Comparison of ENCODE assay signal across 24 cellular contexts in genomic region chr6:119262612-119263011, GRCh38.
A peak's percentile ranks its signal among the peaks of the same experiment; 100 is the strongest.
DNase-seq lines count a peak whose midpoint lies in the region; ATAC-seq, FAIRE-seq and TF ChIP-seq lines count a peak whose summit lies in the region.
"Had no signal": no experiment of that assay in that cellular context is flagged by ENCODE, and none has a peak within 500 bp of the region (broad histone marks: within the 10 kb centered on the region; RNA-seq: fewer than 3 reads in every experiment).

No MANE protein-coding gene starts in this region.

- H3K4me3 Mint-ChIP-seq in activated T-helper 1 cell treated with anti-CD3 and anti-CD28 coated beads, Interleukin-12 subunit alpha, Interleukin-12 subunit beta, Interleukin-2, Interleukin-4 antibody, amounts not matched to agents 30 ng/mL and 10 ng/mL and 1 ng/mL, durations not matched to agents 14 hours and 24 hours and 36 hours: no peak overlapping the region
- H3K4me3 Mint-ChIP-seq: CD14-positive monocyte; CD4-positive, alpha-beta T cell; CD8-positive, alpha-beta memory T cell had no signal

- H3K4me2 ChIP-seq in HepG2 (ENCODE audit: low read depth, low read length) (no peak overlapping the region), K562 (ENCODE audit: insufficient read depth, low read length) (no peak overlapping the region)
- H3K4me2 ChIP-seq: A549; BLaER1 treated with 17β-estradiol and CSF1 and Interleukin-3, amounts not matched to agents 10 nM and 100 nM had no signal

- H3K9me3 ChIP-seq in HepG2 (ENCODE audit: low read length): no peaks in the 10 kb centered on the region
- H3K9me3 ChIP-seq in right lobe of liver: no peaks in the 10 kb centered on the region
- no peaks in the 10 kb centered on the region for H3K9me3 ChIP-seq in K562 (replicated peaks; ENCODE audit: control insufficient read depth, insufficient read depth, low read depth, low read length)
- H3K9me3 ChIP-seq: A549, BE2C, HAP-1 had no signal

- POLR2A ChIA-PET in HepG2 (lab: Yijun Ruan, JAX) (interaction anchor here (1.4 to 2.2 kb wide), 3 partner anchors 85 to 133 kb away, joined by 3 to 24 read pairs (median 7); no protein-coding TSS in a partner anchor), K562 (lab: Yijun Ruan, JAX) (interaction anchor here (1.3 kb wide), 1 partner anchor 49 kb away, joined by 3 read pairs; no protein-coding TSS in a partner anchor)

- BruUV-seq in HepG2 (replicated peaks; lab: Mats Ljungman, UMichigan): no TSS peak
- BruUV-seq in K562 (replicated peaks; lab: Mats Ljungman, UMichigan): no TSS peak

- H3K36me3 ChIP-seq in HepG2 (replicated peaks in 1 of 2; ENCODE audit: control insufficient read depth in 1 of 2, insufficient read depth in 2 of 2, low read length in 2 of 2) (peaks cover 3 to 23% of the 10 kb centered on the region in 2 experiments), right lobe of liver (no peaks in the 10 kb centered on the region), K562 (ENCODE audit: control insufficient read depth, insufficient read depth, low read length) (peaks cover 32% of the 10 kb centered on the region; the same call in 2 of the 3 replicates)
- H3K36me3 ChIP-seq: BLaER1 treated with 17β-estradiol and CSF1 and Interleukin-3, amounts not matched to agents 10 nM and 100 nM; HAP-1 had no signal

- TF ChIP-seq POLR2A in HepG2 (IDR thresholded peaks at IDR 0.05; ENCODE audit: insufficient read depth in 1 of 2, low read depth in 2 of 2, low read length in 2 of 2) (no peak), right lobe of liver (IDR thresholded peaks at IDR 0.05) (no peak), K562 (conservative IDR thresholded peaks at IDR 0.05) (no peak)

- 0 out of 2 replicates have a peak, but pooled peaks cover 4% of the 10 kb centered on the region for H4K20me1 ChIP-seq in HepG2 (ENCODE audit: insufficient read depth, low read length)
- no peaks in the 10 kb centered on the region for H4K20me1 ChIP-seq in K562 (replicated peaks; ENCODE audit: control insufficient read depth, insufficient read depth, low read length)

- DNase-seq in HepG2 (ENCODE audit: low spot score) (no peak), right lobe of liver (no peak), K562 (ENCODE audit: extremely low read depth in 1 of 4, low spot score in 3 of 4) (no peak), NAMALWA (ENCODE audit: low spot score) (no peak), GM13977 (ENCODE audit: low spot score) (no peak)
- no peak for DNase-seq in activated T-helper 1 cell treated with anti-CD3 and anti-CD28 coated beads, Interleukin-12 subunit alpha, Interleukin-12 subunit beta, Interleukin-2, Interleukin-4 antibody, amounts not matched to agents 30 ng/mL and 10 ng/mL and 1 ng/mL, durations not matched to agents 14 hours and 24 hours and 36 hours (ENCODE audit: low spot score)
- DNase-seq in activated CD8-positive, alpha-beta memory T cell treated with anti-CD3 and anti-CD28 coated beads for 24 hours: no peak
- DNase-seq: 8988T; ACHN; AML-193; BE2C; CD4-positive, alpha-beta T cell; CD8-positive, alpha-beta memory T cell; DMS79; EL; GDM1; GOT3 had no signal

- peaks cover 33% of the 10 kb centered on the region for H3K36me3 Mint-ChIP-seq in activated T-helper 1 cell treated with anti-CD3 and anti-CD28 coated beads, Interleukin-12 subunit alpha, Interleukin-12 subunit beta, Interleukin-2, Interleukin-4 antibody, amounts not matched to agents 30 ng/mL and 10 ng/mL and 1 ng/mL, durations not matched to agents 14 hours and 24 hours and 36 hours (ENCODE audit: low read depth)

- H3K9me3 Mint-ChIP-seq in activated T-helper 1 cell treated with anti-CD3 and anti-CD28 coated beads, Interleukin-12 subunit alpha, Interleukin-12 subunit beta, Interleukin-2, Interleukin-4 antibody, amounts not matched to agents 30 ng/mL and 10 ng/mL and 1 ng/mL, durations not matched to agents 14 hours and 24 hours and 36 hours: peaks cover 10% of the 10 kb centered on the region

- WGBS in HepG2 (ENCODE audit: low lambda C conversion rate): 44% methylated on average over 2 of the region's 2 CpGs
- WGBS in right lobe of liver (ENCODE audit: insufficient coverage, low coverage, low lambda C conversion rate, missing lambda C conversion rate): 68% methylated on average over 2 of the region's 2 CpGs
- whole genome bisulfite sequencing in K562 (ENCODE audit: insufficient coverage, low coverage, missing lambda C conversion rate): 21% methylated on average over 2 of the region's 2 CpGs

- ATAC-seq in HepG2 (no peak), right lobe of liver (no peak), K562 (no peak)

- H3K4me1 ChIP-seq in HepG2 (ENCODE audit: insufficient read depth, low read length) (peaks cover 87% of the 10 kb centered on the region), right lobe of liver (peaks cover 0 to 31% (median 6%) of the 10 kb centered on the region in 4 donors), K562 (replicated peaks in 1 of 2; ENCODE audit: control insufficient read depth in 2 of 2, insufficient read depth in 2 of 2, low read length in 2 of 2) (peaks cover 2 to 25% of the 10 kb centered on the region in 2 experiments; a peak in 4 of 5 replicates)
- H3K4me1 ChIP-seq: A549, BE2C had no signal

- H3K4me3 ChIP-seq in HepG2 (replicated peaks in 1 of 3; ENCODE audit: insufficient read depth in 1 of 3, low read depth in 2 of 3, low read length in 3 of 3) (no peak overlapping the region), right lobe of liver (no peak overlapping the region), K562 (no peak overlapping the region)
- H3K4me3 ChIP-seq: A549; BLaER1 treated with 17β-estradiol and CSF1 and Interleukin-3, amounts not matched to agents 10 nM and 100 nM; HAP-1 had no signal

- no peaks in the 10 kb centered on the region for H3K9me1 ChIP-seq in K562 (ENCODE audit: control insufficient read depth, insufficient read depth, low read length)

- H3K4me1 Mint-ChIP-seq in activated T-helper 1 cell treated with anti-CD3 and anti-CD28 coated beads, Interleukin-12 subunit alpha, Interleukin-12 subunit beta, Interleukin-2, Interleukin-4 antibody, amounts not matched to agents 30 ng/mL and 10 ng/mL and 1 ng/mL, durations not matched to agents 14 hours and 24 hours and 36 hours (ENCODE audit: low read depth): peaks cover 50% of the 10 kb centered on the region

- H3K79me2 ChIP-seq in HepG2 (ENCODE audit: insufficient read depth, low read length) (peaks cover 48% of the 10 kb centered on the region), K562 (ENCODE audit: control insufficient read depth, insufficient read depth, low read length) (peaks cover 95% of the 10 kb centered on the region)

- in situ Hi-C loops in HepG2 (cut with HindIII; ENCODE audit: extremely low pct_ligation_motif_present, low pct_unique_long_range_greater_than_20kb): no loop called here
- in situ Hi-C loops in K562 (cut with MboI): no loop called here
- in situ Hi-C loops in GM13977 (cut with MboI; ENCODE audit: low pct_unique_long_range_greater_than_20kb, low sequenced_read_pairs, unreplicated experiment): no loop called here

- TF ChIP-seq RAD21 in HepG2 (CRISPR knock-in tag; IDR thresholded peaks at IDR 0.05) (no peak), K562 (CRISPR knock-in tag; conservative IDR thresholded peaks at IDR 0.05 in 1 of 2, IDR thresholded peaks at IDR 0.05 in 1 of 2) (no peak)

- CTCF ChIA-PET in HepG2 (lab: Yijun Ruan, JAX; ENCODE audit: low intra/inter-chr PET ratio, low total read pairs) (no interaction called here), K562 (lab: Yijun Ruan, JAX; ENCODE audit: low intra/inter-chr PET ratio) (no interaction called here)

- H3K27ac ChIP-seq in HepG2 (ENCODE audit: extremely low read length, insufficient read depth, low read length): peak overlapping the region; percentile 80
- H3K27ac ChIP-seq in right lobe of liver: peak overlapping the region in 1 of 3 donors; percentile 74
- H3K27ac ChIP-seq in K562 (ENCODE audit: extremely low read depth, low read depth, low read length): no peak overlapping the region
- H3K27ac ChIP-seq: A549; BLaER1 treated with 17β-estradiol and CSF1 and Interleukin-3, amounts not matched to agents 10 nM and 100 nM had no signal

- no peak overlapping the region for H2AFZ ChIP-seq in HepG2 (ENCODE audit: low read length)
- no peak overlapping the region for H2AFZ ChIP-seq in K562 (ENCODE audit: low read depth, low read length)

- intact Hi-C loops in HepG2 (cut with micrococcal nuclease; ENCODE audit: unreplicated experiment) (loop anchor here (10.0 kb wide), 1 partner anchor 368 kb away; the partner anchor contains the start of gene ASF1A), right lobe of liver (cut with DNase I) (no loop called here), K562 (cut with micrococcal nuclease) (no loop called here)
- intact Hi-C loops in activated T-helper 1 cell treated with anti-CD3 and anti-CD28 coated beads, Interleukin-12 subunit alpha, Interleukin-12 subunit beta, Interleukin-2, Interleukin-4 antibody, amounts not matched to agents 30 ng/mL and 10 ng/mL and 1 ng/mL, durations not matched to agents 14 hours and 24 hours and 36 hours (cut with micrococcal nuclease): loop anchor here (5.0 kb wide), 1 partner anchor 185 kb away; the partner anchor contains the start of gene FAM184A

- H3K9ac ChIP-seq in HepG2 (ENCODE audit: insufficient read depth, low read depth, low read length) (no peak overlapping the region), K562 (ENCODE audit: insufficient read depth in 1 of 2, low read depth in 2 of 2, low read length in 2 of 2) (no peak overlapping the region)
- H3K9ac ChIP-seq: BLaER1 treated with 17β-estradiol and CSF1 and Interleukin-3, amounts not matched to agents 10 nM and 100 nM had no signal

- H3K27ac Mint-ChIP-seq in activated T-helper 1 cell treated with anti-CD3 and anti-CD28 coated beads, Interleukin-12 subunit alpha, Interleukin-12 subunit beta, Interleukin-2, Interleukin-4 antibody, amounts not matched to agents 30 ng/mL and 10 ng/mL and 1 ng/mL, durations not matched to agents 14 hours and 24 hours and 36 hours: peak overlapping the region; percentile 5
- H3K27ac Mint-ChIP-seq: CD4-positive, alpha-beta T cell had no signal

- TF ChIP-seq EP300 in HepG2 (IDR thresholded peaks at IDR 0.05; ENCODE audit: low read depth in 2 of 2, low read length in 2 of 2) (no peak), HepG2 (CRISPR knock-in tag; IDR thresholded peaks at IDR 0.05; ENCODE audit: borderline replicate concordance) (no peak), K562 (IDR thresholded peaks at IDR 0.05; ENCODE audit: low read length) (no peak)

- H3K27me3 ChIP-seq in HepG2 (ENCODE audit: control insufficient read depth in 1 of 2, insufficient read depth in 2 of 2, low read length in 2 of 2) (no peaks in the 10 kb centered on the region), right lobe of liver (no peaks in the 10 kb centered on the region), K562 (ENCODE audit: control insufficient read depth in 2 of 2, insufficient read depth in 2 of 2, low read length in 2 of 2) (no peaks in the 10 kb centered on the region)
- H3K27me3 ChIP-seq: BE2C; BLaER1 treated with 17β-estradiol and CSF1 and Interleukin-3, amounts not matched to agents 10 nM and 100 nM had no signal

- H3K27me3 Mint-ChIP-seq in activated T-helper 1 cell treated with anti-CD3 and anti-CD28 coated beads, Interleukin-12 subunit alpha, Interleukin-12 subunit beta, Interleukin-2, Interleukin-4 antibody, amounts not matched to agents 30 ng/mL and 10 ng/mL and 1 ng/mL, durations not matched to agents 14 hours and 24 hours and 36 hours (ENCODE audit: insufficient read depth): no peaks in the 10 kb centered on the region
- H3K27me3 Mint-ChIP-seq: CD4-positive, alpha-beta T cell; CD8-positive, alpha-beta memory T cell had no signal

- no peak for TF ChIP-seq CTCF in HepG2 (CRISPR knock-in tag; IDR thresholded peaks at IDR 0.05)
- TF ChIP-seq CTCF in right lobe of liver (IDR thresholded peaks at IDR 0.05): no peak
- TF ChIP-seq CTCF in K562 (IDR thresholded peaks at IDR 0.05 in 2 of 3, conservative IDR thresholded peaks at IDR 0.05 in 1 of 3; ENCODE audit: insufficient read depth in 2 of 3, low read depth in 1 of 3, low read length in 3 of 3): no peak
- no peak for TF ChIP-seq CTCF in GM13977 (IDR thresholded peaks at IDR 0.05; ENCODE audit: extremely low read depth, insufficient read depth, missing control alignments)

- FAIRE-seq in HepG2 (lab: Jason Lieb, UNC) (no peak), K562 (lab: Jason Lieb, UNC) (no peak)
- FAIRE-seq: A549, D721Med, GM12891, H54 had no signal

Comparison
In these comparisons a context has a peak if more than half of its experiments do, and no peak if none do; other contexts are left out.
1. intact Hi-C loops: an anchor here in HepG2 (10.0 kb wide) and activated T-helper 1 cell treated with anti-CD3 and anti-CD28 coated beads, Interleukin-12 subunit alpha, Interleukin-12 subunit beta, Interleukin-2, Interleukin-4 antibody, amounts not matched to agents 30 ng/mL and 10 ng/mL and 1 ng/mL, durations not matched to agents 14 hours and 24 hours and 36 hours (5.0 kb wide); none called in right lobe of liver and K562.
2. Of the 241 proteins assayed by ChIP-seq in both HepG2 and K562: peak only in HepG2: POLR2G and RBM22; only in K562: KDM1A; in both: none; in neither: 238.